ENCODE assay signal across 9 cellular contexts in the genomic region with DNA sequence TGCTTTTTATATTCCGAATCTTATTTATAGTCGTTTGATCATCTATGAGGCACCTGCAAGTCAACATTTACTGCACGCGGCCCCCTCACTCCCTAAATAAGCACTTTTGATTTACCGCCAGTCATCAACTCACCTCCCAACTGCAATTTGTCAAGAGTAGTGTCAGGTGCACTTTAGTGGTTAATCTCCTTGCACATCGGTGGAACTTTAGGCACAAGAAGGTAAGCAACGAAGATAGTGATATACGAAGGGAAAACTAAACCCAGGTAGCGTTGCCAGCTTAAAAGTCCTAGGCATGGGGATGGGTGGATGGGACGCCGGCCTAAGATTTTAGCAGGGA. TPM values are rescaled to one million over a fixed set of nuclear protein-coding genes. Genes with fewer than 3 reads are reported as not detected.
DNase-seq lines count a peak whose midpoint lies in the region; ATAC-seq, FAIRE-seq and TF ChIP-seq lines count a peak whose summit lies in the region.
"Had no signal": no experiment of that assay in that cellular context is flagged by ENCODE, and none has a peak within 500 bp of the region (broad histone marks: within the 10 kb centered on the region; RNA-seq: fewer than 3 reads in every experiment).

No MANE protein-coding gene starts in this region.

- no peaks in the 10 kb centered on the region for H3K36me3 Mint-ChIP-seq in MCF 10A (ENCODE audit: insufficient read depth, unreplicated experiment)
- peaks cover 3% of the 10 kb centered on the region in 2 donors for H3K36me3 Mint-ChIP-seq in stimulated activated naive B cell treated with anti-CD40 and anti-IgM and Interleukin-4, amounts not matched to agents 10 μg/mL and 1 μg/mL and 100 μg/mL, for 72 hours
- no peaks in the 10 kb centered on the region for H3K36me3 Mint-ChIP-seq in CD14-positive monocyte

- no peaks in the 10 kb centered on the region for H3K79me2 ChIP-seq in HepG2 (ENCODE audit: insufficient read depth, low read length)

- no peaks in the 10 kb centered on the region for H3K36me3 ChIP-seq in HepG2 (replicated peaks in 1 of 2; ENCODE audit: control insufficient read depth in 1 of 2, insufficient read depth in 2 of 2, low read length in 2 of 2)

- DNase-seq in DMS53 treated with DMSO at 0.1 percent for 48 hours (lab: John Stamatoyannopoulos, UW; ENCODE audit: unreplicated experiment) (peak; percentile 8), DMS53 (lab: John Stamatoyannopoulos, UW) (no peak), MCF 10A (ENCODE audit: unreplicated experiment) (no peak), HepG2 (ENCODE audit: low spot score) (no peak), SW 1271 (lab: John Stamatoyannopoulos, UW) (no peak), CD14-positive monocyte (ENCODE audit: low spot score) (no peak)
- DNase-seq in stimulated activated naive B cell treated with anti-CD40 and anti-IgM and Interleukin-4, amounts not matched to agents 10 μg/mL and 1 μg/mL and 100 μg/mL, for 72 hours, result no peak

- no peaks in the 10 kb centered on the region for H4K20me1 ChIP-seq in HepG2 (ENCODE audit: insufficient read depth, low read length)

- TF ChIP-seq POLR2A in HepG2 (IDR thresholded peaks at IDR 0.05; ENCODE audit: insufficient read depth in 1 of 2, low read depth in 2 of 2, low read length in 2 of 2), result no peak

- no peak overlapping the region for H3K9ac ChIP-seq in HepG2 (ENCODE audit: insufficient read depth, low read depth, low read length)

- no peak overlapping the region for H2AFZ ChIP-seq in HepG2 (ENCODE audit: low read length)

- H3K4me1 Mint-ChIP-seq in MCF 10A (ENCODE audit: insufficient read depth, unreplicated experiment) (peaks cover 6% of the 10 kb centered on the region), CD14-positive monocyte (peaks cover 12% of the 10 kb centered on the region)
- H3K4me1 Mint-ChIP-seq in stimulated activated naive B cell treated with anti-CD40 and anti-IgM and Interleukin-4, amounts not matched to agents 10 μg/mL and 1 μg/mL and 100 μg/mL, for 72 hours, result peaks cover 11 to 18% of the 10 kb centered on the region in 2 donors

- POLR2A ChIA-PET in MCF 10A (lab: Yijun Ruan, JAX), result interaction anchor here (0.6 to 0.9 kb wide), 3 partner anchors 12 to 1455 kb away, joined by 3 to 4 read pairs (median 3); no protein-coding TSS in a partner anchor
- POLR2A ChIA-PET in HepG2 (lab: Yijun Ruan, JAX), result no interaction called here

- peak overlapping the region; percentile 78 for H3K4me3 Mint-ChIP-seq in MCF 10A (ENCODE audit: unreplicated experiment)
- peak overlapping the region; percentile 66 to 69 for H3K4me3 Mint-ChIP-seq in stimulated activated naive B cell treated with anti-CD40 and anti-IgM and Interleukin-4, amounts not matched to agents 10 μg/mL and 1 μg/mL and 100 μg/mL, for 72 hours
- H3K4me3 Mint-ChIP-seq in CD14-positive monocyte, result peak overlapping the region in 1 of 2 donors; percentile 78

- H3K4me3 ChIP-seq in HepG2 (replicated peaks in 1 of 3; ENCODE audit: insufficient read depth in 1 of 3, low read depth in 2 of 3, low read length in 3 of 3), result peak overlapping the region in 2 of 3 experiments; percentile 7 to 64; a peak in 4 of 6 replicates

- no peak for TF ChIP-seq RAD21 in HepG2 (CRISPR knock-in tag; IDR thresholded peaks at IDR 0.05)

- H3K27me3 Mint-ChIP-seq in MCF 10A (ENCODE audit: insufficient read depth, unreplicated experiment) (no peaks in the 10 kb centered on the region), CD14-positive monocyte (ENCODE audit: low read depth in 3 of 3) (peaks cover 38 to 51% (median 48%) of the 10 kb centered on the region in 3 donors)
- H3K27me3 Mint-ChIP-seq in stimulated activated naive B cell treated with anti-CD40 and anti-IgM and Interleukin-4, amounts not matched to agents 10 μg/mL and 1 μg/mL and 100 μg/mL, for 72 hours, result peaks cover 30 to 37% of the 10 kb centered on the region in 2 donors

- BruUV-seq in MCF 10A (replicated peaks; lab: Mats Ljungman, UMichigan) (no TSS peak), HepG2 (replicated peaks; lab: Mats Ljungman, UMichigan) (no TSS peak)

- no peak for TF ChIP-seq EP300 in HepG2 (IDR thresholded peaks at IDR 0.05; ENCODE audit: low read depth in 2 of 2, low read length in 2 of 2)
- TF ChIP-seq EP300 in HepG2 (CRISPR knock-in tag; IDR thresholded peaks at IDR 0.05; ENCODE audit: borderline replicate concordance), result no peak

- TF ChIP-seq CTCF in MCF 10A (IDR thresholded peaks at IDR 0.05; ENCODE audit: unreplicated experiment), result no peak
- no peak for TF ChIP-seq CTCF in HepG2 (CRISPR knock-in tag; IDR thresholded peaks at IDR 0.05)
- TF ChIP-seq CTCF in CD14-positive monocyte (IDR thresholded peaks at IDR 0.05), result no peak

- ATAC-seq in HepG2 (no peak), GM19463 (IDR thresholded peaks at IDR 0.05; ENCODE audit: unreplicated experiment) (no peak)
- no peak for ATAC-seq in stimulated activated naive B cell treated with anti-CD40 and anti-IgM and Interleukin-4, amounts not matched to agents 10 μg/mL and 1 μg/mL and 100 μg/mL, for 72 hours (replicated peaks)

- peak overlapping the region; percentile 83 for H3K27ac Mint-ChIP-seq in MCF 10A (ENCODE audit: low read depth, unreplicated experiment)
- no peak overlapping the region for H3K27ac Mint-ChIP-seq in stimulated activated naive B cell treated with anti-CD40 and anti-IgM and Interleukin-4, amounts not matched to agents 10 μg/mL and 1 μg/mL and 100 μg/mL, for 72 hours
- H3K27ac Mint-ChIP-seq in CD14-positive monocyte, result no peak overlapping the region

- CTCF ChIA-PET in MCF 10A (lab: Yijun Ruan, JAX), result interaction anchor here (0.6 to 1.2 kb wide), 2 partner anchors 17 to 517 kb away, joined by 3 to 5 read pairs; no protein-coding TSS in a partner anchor
- CTCF ChIA-PET in HepG2 (lab: Yijun Ruan, JAX; ENCODE audit: low intra/inter-chr PET ratio, low total read pairs), result no interaction called here

- peaks cover 4 to 24% of the 10 kb centered on the region in 2 experiments for H3K27me3 ChIP-seq in HepG2 (ENCODE audit: control insufficient read depth in 1 of 2, insufficient read depth in 2 of 2, low read length in 2 of 2)

- H3K4me2 ChIP-seq in HepG2 (ENCODE audit: low read depth, low read length), result peak overlapping the region; percentile 71

- intact Hi-C loops in MCF 10A (cut with micrococcal nuclease) (no loop called here), HepG2 (cut with micrococcal nuclease; ENCODE audit: unreplicated experiment) (no loop called here), CD14-positive monocyte (cut with micrococcal nuclease) (no loop called here)

- no peaks in the 10 kb centered on the region for H3K9me3 ChIP-seq in HepG2 (ENCODE audit: low read length)

- WGBS in HepG2 (ENCODE audit: low lambda C conversion rate), result 56% methylated on average over 11 of the region's 11 CpGs

- in situ Hi-C loops in HepG2 (cut with HindIII; ENCODE audit: extremely low pct_ligation_motif_present, low pct_unique_long_range_greater_than_20kb), result no loop called here

- H3K4me1 ChIP-seq in HepG2 (ENCODE audit: insufficient read depth, low read length), result peaks cover 7% of the 10 kb centered on the region

- H3K27ac ChIP-seq in HepG2 (ENCODE audit: extremely low read length, insufficient read depth, low read length), result no peak overlapping the region
- H3K27ac ChIP-seq: 22Rv1 had no signal

- H3K9me3 Mint-ChIP-seq in MCF 10A (ENCODE audit: unreplicated experiment) (no peaks in the 10 kb centered on the region), CD14-positive monocyte (peaks cover 0 to 16% (median 7%) of the 10 kb centered on the region in 7 donors)
- no peaks in the 10 kb centered on the region for H3K9me3 Mint-ChIP-seq in stimulated activated naive B cell treated with anti-CD40 and anti-IgM and Interleukin-4, amounts not matched to agents 10 μg/mL and 1 μg/mL and 100 μg/mL, for 72 hours

- FAIRE-seq in HepG2 (lab: Jason Lieb, UNC), result no peak

TF ChIP-seq in HepG2, 621 proteins besides CTCF, POLR2A, EP300 and RAD21:
- TF ChIP-seq SAP130 (CRISPR knock-in tag; IDR thresholded peaks at IDR 0.05; ENCODE audit: low read depth) (no peak), ZNF468 (CRISPR knock-in tag; IDR thresholded peaks at IDR 0.05) (no peak), ZMYM4 (CRISPR knock-in tag; IDR thresholded peaks at IDR 0.05) (no peak), MTA3 (CRISPR knock-in tag; IDR thresholded peaks at IDR 0.05) (no peak), SP5 (CRISPR knock-in tag; IDR thresholded peaks at IDR 0.05; ENCODE audit: borderline replicate concordance, low read depth) (no peak), GABPA (IDR thresholded peaks at IDR 0.05; ENCODE audit: low read depth, low read length) (no peak), GABPA (CRISPR knock-in tag; IDR thresholded peaks at IDR 0.05; ENCODE audit: low read depth) (no peak)

RNA-seq across cellular contexts. Expression of a gene that starts 0.5 kb away (rescaled TPM):
- total RNA-seq in MCF 10A (2022) (6.0 and 7.4 TPM in 2 replicates), HepG2 (2016; rRNA removed; fragmentation: Illumina TruSeq; extraction: Trizol) (0.11 and 0.20 TPM in 2 replicates)
- total RNA-seq in HepG2 (2016; cell fraction: cytosol; rRNA removed; fragmentation: Illumina TruSeq; extraction: Trizol; ENCODE audit: low read depth), result 0.09 and 0.10 TPM in 2 replicates
- total RNA-seq in HepG2 (2016; cell fraction: insoluble cytoplasmic fraction; rRNA removed; fragmentation: Illumina TruSeq; extraction: Trizol), result 0.03 and 0.13 TPM in 2 replicates
- 0.03 TPM in 1 of 2 replicates, not detected in the other for total RNA-seq in HepG2 (2016; cell fraction: membrane; rRNA removed; fragmentation: Illumina TruSeq; extraction: Trizol)
- 0.41 and 0.56 TPM in 2 replicates for total RNA-seq in HepG2 (2016; cell fraction: nucleus; rRNA removed; fragmentation: Illumina TruSeq; extraction: Trizol)
- polyA plus RNA-seq in HepG2 (2011; rRNA removed) (0.04 TPM in 1 of 2 replicates, not detected in the other), CD14-positive monocyte (not detected)
- 0.01 and 0.05 TPM in 2 replicates for polyA plus RNA-seq in HepG2 (2011; cell fraction: cytosol; rRNA removed)
- polyA plus RNA-seq in HepG2 (2011; cell fraction: nucleus; rRNA removed), result not detected in 2 replicates
- polyA plus RNA-seq in HepG2 (2012), result 0.05 and 0.13 TPM in 2 replicates
- not detected in 2 replicates for polyA plus RNA-seq in HepG2 (2016; cell fraction: cytosol; fragmentation: Illumina TruSeq; extraction: Trizol; ENCODE audit: low read depth)
- polyA plus RNA-seq in HepG2 (2016; cell fraction: insoluble cytoplasmic fraction; fragmentation: Illumina TruSeq; extraction: Trizol; ENCODE audit: low read depth), result not detected in 2 replicates
- polyA plus RNA-seq in HepG2 (2016; cell fraction: membrane; fragmentation: Illumina TruSeq; extraction: Trizol; ENCODE audit: low read depth), result not detected in 2 replicates
- 0.56 TPM in 1 of 2 replicates, not detected in the other for polyA plus RNA-seq in HepG2 (2016; cell fraction: nucleus; fragmentation: Illumina TruSeq; extraction: Trizol; ENCODE audit: insufficient read depth, low read depth)
- polyA minus RNA-seq in HepG2 (2011; rRNA and poly(A)+ RNA removed; ENCODE audit: low replicate concordance), result not detected in 2 replicates
- not detected in 2 replicates for polyA minus RNA-seq in HepG2 (2011; cell fraction: cytosol; rRNA and poly(A)+ RNA removed)
- 0.26 and 0.37 TPM in 2 replicates for polyA minus RNA-seq in HepG2 (2011; cell fraction: nucleus; rRNA and poly(A)+ RNA removed)
